Comparison of ENCODE assay signal across 32 cellular contexts in the genomic region with DNA sequence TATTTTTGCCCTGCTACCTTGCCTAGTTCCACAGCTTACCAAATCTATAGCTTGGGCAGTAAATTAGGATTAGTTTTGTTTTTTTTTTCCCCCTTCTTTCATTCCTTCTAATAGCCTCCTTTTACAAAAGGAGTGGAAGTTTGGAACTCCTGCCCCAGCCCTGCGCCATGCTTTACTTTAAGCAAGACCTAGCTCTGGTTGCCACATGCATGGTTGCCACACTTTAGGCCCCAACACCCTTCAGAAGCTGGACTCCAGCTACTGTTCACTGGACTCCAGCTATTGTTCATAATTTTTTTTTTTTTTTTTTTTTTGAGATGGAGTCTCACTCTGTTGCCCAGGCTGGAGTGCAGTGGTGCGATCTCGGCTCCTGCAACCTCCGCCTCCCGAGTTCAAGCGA.
"Had no signal": no experiment of that assay in that cellular context is flagged by ENCODE, and none has a peak within 500 bp of the region (broad histone marks: within the 10 kb centered on the region; RNA-seq: fewer than 3 reads in every experiment).

No MANE protein-coding gene starts in this region.

- H3K27me3 ChIP-seq: brain microvascular endothelial cell, dorsolateral prefrontal cortex, gastroesophageal sphincter, right atrium auricular region, suprapubic skin, tibial artery, upper lobe of right lung had no signal

- H3K9me3 Mint-ChIP-seq: activated CD4-positive, alpha-beta memory T cell treated with anti-CD3 and anti-CD28 coated beads, Interleukin-2, amount 10 ng/mL, durations not matched to agents 7 days and 5 days; activated T-cell treated with anti-CD3 and anti-CD28 coated beads, Interleukin-2, amount 50 U/mL, for 24 hours; activated T-helper 17 cell treated with anti-CD3 and anti-CD28 coated beads, Interleukin-2, amount 50 U/mL, for 72 hours; naive thymus-derived CD4-positive, alpha-beta T cell; neural crest cell; WTC11 had no signal

- H3K4me3 ChIP-seq: coronary artery, dorsolateral prefrontal cortex, gastroesophageal sphincter, right atrium auricular region, suprapubic skin, tibial artery, upper lobe of right lung had no signal

- H3K27ac ChIP-seq: brain microvascular endothelial cell, coronary artery, dorsolateral prefrontal cortex, gastroesophageal sphincter, right atrium auricular region, suprapubic skin, tibial artery, upper lobe of right lung had no signal

- H3K36me3 Mint-ChIP-seq: mesothelial cell of epicardium had no signal

- H3K36me3 ChIP-seq: brain microvascular endothelial cell, gastroesophageal sphincter, right atrium auricular region, suprapubic skin, tibial artery, upper lobe of right lung had no signal

- FAIRE-seq: astrocyte, keratinocyte had no signal

- H3K27me3 Mint-ChIP-seq: activated T-cell treated with anti-CD3 and anti-CD28 coated beads, Interleukin-2, amount 50 U/mL, for 24 hours; activated T-helper 17 cell treated with anti-CD3 and anti-CD28 coated beads, Interleukin-2, amount 50 U/mL, for 72 hours had no signal

- H3K4me1 ChIP-seq: gastroesophageal sphincter, right atrium auricular region, suprapubic skin, tibial artery, upper lobe of right lung had no signal

- ATAC-seq: activated T-helper 17 cell treated with anti-CD3 and anti-CD28 coated beads, Interleukin-2, amount 50 U/mL, for 72 hours; gastroesophageal sphincter; left cardiac atrium; naive thymus-derived CD4-positive, alpha-beta T cell; upper lobe of right lung; WTC11 had no signal

- H3K4me3 Mint-ChIP-seq: activated CD4-positive, alpha-beta memory T cell treated with anti-CD3 and anti-CD28 coated beads, Interleukin-2, amount 10 ng/mL, durations not matched to agents 7 days and 5 days; activated CD4-positive, alpha-beta T cell treated with anti-CD3 and anti-CD28 coated beads, Interleukin-2, amount 10 ng/mL, durations not matched to agents 7 days and 5 days; activated T-cell treated with anti-CD3 and anti-CD28 coated beads, Interleukin-2, amount 50 U/mL, for 24 hours; activated T-helper 17 cell treated with anti-CD3 and anti-CD28 coated beads, Interleukin-2, amount 50 U/mL, for 72 hours; mesothelial cell of epicardium; naive thymus-derived CD4-positive, alpha-beta T cell; neural crest cell; WTC11 had no signal

- H3K9me3 ChIP-seq: gastroesophageal sphincter, right atrium auricular region, suprapubic skin, tibial artery, upper lobe of right lung had no signal

- DNase-seq: activated CD4-positive, alpha-beta memory T cell treated with anti-CD3 and anti-CD28 coated beads, Interleukin-2, amount 10 ng/mL, durations not matched to agents 7 days and 5 days; activated CD4-positive, alpha-beta T cell treated with anti-CD3 and anti-CD28 coated beads for 1 hour; activated CD4-positive, alpha-beta T cell treated with anti-CD3 and anti-CD28 coated beads, Interleukin-2, amount 10 ng/mL, durations not matched to agents 7 days and 5 days; activated CD8-positive, alpha-beta memory T cell treated with anti-CD3 and anti-CD28 coated beads, Interleukin-2, amount 50 U/mL, for 48 hours; activated gamma-delta T cell treated with Interleukin-2 at 50 U/mL for 16 hours; activated naive CD4-positive, alpha-beta T cell treated with anti-CD3 and anti-CD28 coated beads, Interleukin-2, amount 50 U/mL, for 16 hours; activated T-cell treated with anti-CD3 and anti-CD28 coated beads, Interleukin-2, amount 50 U/mL, for 24 hours; amniotic stem cell; brain microvascular endothelial cell; dorsolateral prefrontal cortex; effector memory CD4-positive, alpha-beta T cell; head of caudate nucleus; hippocampal formation; left cardiac atrium; mammary epithelial cell; naive thymus-derived CD4-positive, alpha-beta T cell; occipital lobe; stimulated activated CD4-positive, alpha-beta T cell treated with anti-CD3 and anti-CD28 coated beads, Interleukin-15, amount 100 ng/mL, for 24 hours; stimulated activated CD4-positive, alpha-beta T cell treated with anti-CD3 and anti-CD28 coated beads, Interleukin-2, amount 100 ng/mL, for 24 hours; stimulated activated naive CD4-positive, alpha-beta T cell; tibial artery; upper lobe of right lung had no signal

- H3K27ac Mint-ChIP-seq: activated CD4-positive, alpha-beta memory T cell treated with anti-CD3 and anti-CD28 coated beads, Interleukin-2, amount 10 ng/mL, durations not matched to agents 7 days and 5 days; activated CD4-positive, alpha-beta T cell treated with anti-CD3 and anti-CD28 coated beads, Interleukin-2, amount 10 ng/mL, durations not matched to agents 7 days and 5 days; activated T-cell treated with anti-CD3 and anti-CD28 coated beads, Interleukin-2, amount 50 U/mL, for 24 hours; activated T-helper 17 cell treated with anti-CD3 and anti-CD28 coated beads, Interleukin-2, amount 50 U/mL, for 72 hours; mesothelial cell of epicardium had no signal

- H3K4me1 Mint-ChIP-seq: activated T-helper 17 cell treated with anti-CD3 and anti-CD28 coated beads, Interleukin-2, amount 50 U/mL, for 72 hours; mesothelial cell of epicardium; WTC11 had no signal
